1 cellular context compared by ENCODE assay signal in genomic region chrX:44997282-44997813, GRCh38.
TF ChIP-seq lines count a peak whose summit lies in the region.

No MANE protein-coding gene starts in this region.

TF ChIP-seq in GM23338, 12 proteins besides CTCF, POLR2A, EP300 and RAD21 (continued from another document):
- TF ChIP-seq ZNF462 (CRISPR knock-in tag; IDR thresholded peaks at IDR 0.05) (no peak), STAT1 (IDR thresholded peaks at IDR 0.05; ENCODE audit: unreplicated experiment) (no peak), JUNB (IDR thresholded peaks at IDR 0.05; ENCODE audit: unreplicated experiment) (no peak), ZNF114 (CRISPR knock-in tag; IDR thresholded peaks at IDR 0.05) (no peak), ETS1 (IDR thresholded peaks at IDR 0.05) (no peak)
